In the genomic region with DNA sequence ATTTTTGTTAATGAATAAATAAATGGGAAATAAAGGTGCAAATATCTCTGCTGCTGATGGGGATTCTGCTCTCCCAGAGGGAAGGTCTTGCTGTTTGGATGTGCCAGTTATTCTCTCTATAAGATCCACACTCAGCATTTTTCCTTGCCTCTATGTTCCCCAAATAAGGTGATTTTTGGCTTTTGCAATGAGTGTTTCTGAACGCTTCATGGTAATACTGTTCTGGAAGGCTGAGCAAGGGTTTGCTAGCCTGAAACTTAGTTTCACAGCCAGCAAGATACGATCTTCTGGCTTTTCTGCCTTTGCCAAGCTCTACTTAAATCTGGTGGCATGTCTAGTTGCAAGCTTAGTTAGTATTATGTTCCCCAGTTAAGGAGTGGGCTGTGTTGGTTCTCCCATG, we compare ENCODE assay signal across 32 cellular contexts.
A peak's percentile ranks its signal among the peaks of the same experiment; 100 is the strongest.
DNase-seq lines count a peak whose midpoint lies in the region; ATAC-seq, FAIRE-seq and TF ChIP-seq lines count a peak whose summit lies in the region.
"Had no signal": no experiment of that assay in that cellular context is flagged by ENCODE, and none has a peak within 500 bp of the region (broad histone marks: within the 10 kb centered on the region; RNA-seq: fewer than 3 reads in every experiment).

No MANE protein-coding gene starts in this region.

- H3K9me3 Mint-ChIP-seq in naive thymus-derived CD4-positive, alpha-beta T cell: peaks cover 0 to 27% (median 10%) of the 10 kb centered on the region in 11 donors

- peaks cover 8 to 18% (median 12%) of the 10 kb centered on the region in 7 donors for H3K4me1 Mint-ChIP-seq in naive thymus-derived CD4-positive, alpha-beta T cell

- H4K20me1 ChIP-seq in HepG2 (ENCODE audit: insufficient read depth, low read length): no peaks in the 10 kb centered on the region

- no peak for TF ChIP-seq RAD21 in HepG2 (CRISPR knock-in tag; IDR thresholded peaks at IDR 0.05)

- TF ChIP-seq POLR2A in HepG2 (IDR thresholded peaks at IDR 0.05; ENCODE audit: insufficient read depth in 1 of 2, low read depth in 2 of 2, low read length in 2 of 2) (no peak), right lobe of liver (IDR thresholded peaks at IDR 0.05) (no peak)

- peaks cover 0 to 30% of the 10 kb centered on the region in 2 experiments; a peak in 2 of 5 replicates for H3K27me3 ChIP-seq in HepG2 (ENCODE audit: control insufficient read depth in 1 of 2, insufficient read depth in 2 of 2, low read length in 2 of 2)
- H3K27me3 ChIP-seq in right lobe of liver: no peaks in the 10 kb centered on the region
- no peaks in the 10 kb centered on the region for H3K27me3 ChIP-seq in naive thymus-derived CD4-positive, alpha-beta T cell (ENCODE audit: control insufficient read depth in 2 of 2, insufficient read depth in 2 of 2, low read length in 2 of 2)
- H3K27me3 ChIP-seq: esophagus muscularis mucosa, upper lobe of left lung had no signal

- H3K4me3 Mint-ChIP-seq in naive thymus-derived CD4-positive, alpha-beta T cell: no peak overlapping the region
- H3K4me3 Mint-ChIP-seq: activated CD4-positive, alpha-beta T cell treated with anti-CD3 and anti-CD28 coated beads, Interleukin-2, amount 10 ng/mL, durations not matched to agents 7 days and 5 days; activated naive CD4-positive, alpha-beta T cell treated with anti-CD3 and anti-CD28 coated beads, Interleukin-2, amount 50 U/mL, for 24 hours; endodermal cell; H9; memory B cell had no signal

- H3K9me3 ChIP-seq in HepG2 (ENCODE audit: low read length): peaks cover 14% of the 10 kb centered on the region
- H3K9me3 ChIP-seq in right lobe of liver: no peaks in the 10 kb centered on the region
- H3K9me3 ChIP-seq in naive thymus-derived CD4-positive, alpha-beta T cell (ENCODE audit: control insufficient read depth in 2 of 3, low read length in 3 of 3): no peaks in the 10 kb centered on the region

- H3K36me3 ChIP-seq in HepG2 (replicated peaks in 1 of 2; ENCODE audit: control insufficient read depth in 1 of 2, insufficient read depth in 2 of 2, low read length in 2 of 2) (no peaks in the 10 kb centered on the region), right lobe of liver (no peaks in the 10 kb centered on the region)
- H3K36me3 ChIP-seq in naive thymus-derived CD4-positive, alpha-beta T cell (ENCODE audit: control insufficient read depth in 2 of 3, insufficient read depth in 3 of 3, low read length in 3 of 3): no peaks in the 10 kb centered on the region
- H3K36me3 ChIP-seq: esophagus muscularis mucosa, upper lobe of left lung had no signal

- H3K79me2 ChIP-seq in HepG2 (ENCODE audit: insufficient read depth, low read length): no peaks in the 10 kb centered on the region

- WGBS in HepG2 (ENCODE audit: low lambda C conversion rate): 13% methylated on average over 2 of the region's 2 CpGs
- WGBS in right lobe of liver (ENCODE audit: insufficient coverage, low coverage, low lambda C conversion rate, missing lambda C conversion rate): 93% methylated on average over 2 of the region's 2 CpGs

- H3K27me3 Mint-ChIP-seq in naive thymus-derived CD4-positive, alpha-beta T cell: peaks cover 0 to 34% (median 0%) of the 10 kb centered on the region in 5 donors
- H3K27me3 Mint-ChIP-seq: activated naive CD4-positive, alpha-beta T cell treated with anti-CD3 and anti-CD28 coated beads, Interleukin-2, amount 50 U/mL, for 24 hours; memory B cell had no signal

- H3K4me1 ChIP-seq in HepG2 (ENCODE audit: insufficient read depth, low read length): peaks cover 15% of the 10 kb centered on the region; the same call in 1 of the 2 replicates
- no peaks in the 10 kb centered on the region for H3K4me1 ChIP-seq in right lobe of liver
- peaks cover 0 to 7% of the 10 kb centered on the region in 2 donors for H3K4me1 ChIP-seq in naive thymus-derived CD4-positive, alpha-beta T cell (ENCODE audit: control insufficient read depth in 2 of 2, insufficient read depth in 2 of 2, low read length in 2 of 2)

- intact Hi-C loops in HepG2 (cut with micrococcal nuclease; ENCODE audit: unreplicated experiment) (no loop called here), right lobe of liver (cut with DNase I) (no loop called here)
- intact Hi-C loops in naive thymus-derived CD4-positive, alpha-beta T cell (cut with micrococcal nuclease): loop anchor here (5.0 to 10.0 kb wide), 7 partner anchors 176 to 1071 kb away; no protein-coding TSS in a partner anchor

- in situ Hi-C loops in HepG2 (cut with HindIII; ENCODE audit: extremely low pct_ligation_motif_present, low pct_unique_long_range_greater_than_20kb): no loop called here

- no peak for FAIRE-seq in HepG2 (lab: Jason Lieb, UNC)

- TF ChIP-seq EP300 in HepG2 (IDR thresholded peaks at IDR 0.05; ENCODE audit: low read depth in 2 of 2, low read length in 2 of 2): no peak
- TF ChIP-seq EP300 in HepG2 (CRISPR knock-in tag; IDR thresholded peaks at IDR 0.05; ENCODE audit: borderline replicate concordance): no peak

- no peak overlapping the region for H3K4me2 ChIP-seq in HepG2 (ENCODE audit: low read depth, low read length)

- POLR2A ChIA-PET in HepG2 (lab: Yijun Ruan, JAX): no interaction called here
- POLR2A ChIA-PET in naive thymus-derived CD4-positive, alpha-beta T cell (lab: Charles Lee): no interaction called here

- DNase-seq in HepG2 (ENCODE audit: low spot score) (no peak), right lobe of liver (no peak), mesenteric fat pad (ENCODE audit: low spot score) (no peak)
- no peak for DNase-seq in naive thymus-derived CD4-positive, alpha-beta T cell
- DNase-seq: 8988T; activated CD4-positive, alpha-beta T cell treated with anti-CD3 and anti-CD28 coated beads, Interleukin-2, amount 10 ng/mL, durations not matched to agents 7 days and 5 days; anterior cingulate cortex; COR-L47; DMS79; endodermal cell; foreskin melanocyte; GF-D8; H9; left colon; NCI-H1105; NCI-H1930; NCI-H526 treated with DMSO at 0.1 percent for 48 hours; occipital lobe; stimulated activated CD4-positive, alpha-beta T cell treated with anti-CD3 and anti-CD28 coated beads, Interleukin-1b, Interleukin-23, amount 100 ng/mL, for 48 hours; substantia nigra had no signal

- no peak overlapping the region for H3K4me3 ChIP-seq in HepG2 (replicated peaks in 1 of 3; ENCODE audit: insufficient read depth in 1 of 3, low read depth in 2 of 3, low read length in 3 of 3)
- no peak overlapping the region for H3K4me3 ChIP-seq in right lobe of liver
- H3K4me3 ChIP-seq in naive thymus-derived CD4-positive, alpha-beta T cell (ENCODE audit: low read length): no peak overlapping the region
- H3K4me3 ChIP-seq: coronary artery, esophagus muscularis mucosa, skin epidermis, upper lobe of left lung had no signal

- BruUV-seq in HepG2 (replicated peaks; lab: Mats Ljungman, UMichigan): no TSS peak

- ATAC-seq in HepG2 (no peak), right lobe of liver (no peak), HG02642 (IDR thresholded peaks at IDR 0.05; ENCODE audit: poor library complexity, unreplicated experiment) (peak; percentile 35), HG03575 (IDR thresholded peaks at IDR 0.05; ENCODE audit: extremely low read depth, insufficient number of reproducible peaks, low FRiP score, unreplicated experiment) (peak; percentile 26), GM19035 (IDR thresholded peaks at IDR 0.05; ENCODE audit: unreplicated experiment) (no peak), HG03139 (IDR thresholded peaks at IDR 0.05; ENCODE audit: unreplicated experiment) (no peak)
- no peak for ATAC-seq in naive thymus-derived CD4-positive, alpha-beta T cell
- ATAC-seq: left colon, SK-N-SH treated with all-trans-retinoic acid at 6 μM for 48 hours had no signal

- H3K9ac ChIP-seq in HepG2 (ENCODE audit: insufficient read depth, low read depth, low read length): no peak overlapping the region

- CTCF ChIA-PET in HepG2 (lab: Yijun Ruan, JAX; ENCODE audit: low intra/inter-chr PET ratio, low total read pairs): no interaction called here
- CTCF ChIA-PET in naive thymus-derived CD4-positive, alpha-beta T cell (lab: Charles Lee): interaction anchor here (1.2 kb wide), 1 partner anchor 466 kb away, joined by 3 read pairs; no protein-coding TSS in a partner anchor

- H3K27ac ChIP-seq in HepG2 (ENCODE audit: extremely low read length, insufficient read depth, low read length) (no peak overlapping the region), right lobe of liver (no peak overlapping the region)
- no peak overlapping the region for H3K27ac ChIP-seq in naive thymus-derived CD4-positive, alpha-beta T cell (ENCODE audit: low read depth, low read length)
- H3K27ac ChIP-seq: coronary artery, esophagus muscularis mucosa, skin epidermis, upper lobe of left lung, VCaP had no signal

- no peak for TF ChIP-seq CTCF in HepG2 (CRISPR knock-in tag; IDR thresholded peaks at IDR 0.05)
- no peak for TF ChIP-seq CTCF in right lobe of liver (IDR thresholded peaks at IDR 0.05)

- H3K36me3 Mint-ChIP-seq in naive thymus-derived CD4-positive, alpha-beta T cell: peaks cover 0 to 12% (median 4%) of the 10 kb centered on the region in 5 donors

- H3K27ac Mint-ChIP-seq in naive thymus-derived CD4-positive, alpha-beta T cell: no peak overlapping the region
- H3K27ac Mint-ChIP-seq: activated CD4-positive, alpha-beta T cell treated with anti-CD3 and anti-CD28 coated beads, Interleukin-2, amount 10 ng/mL, durations not matched to agents 7 days and 5 days; activated naive CD4-positive, alpha-beta T cell treated with anti-CD3 and anti-CD28 coated beads, Interleukin-2, amount 50 U/mL, for 24 hours; endodermal cell; H9; memory B cell had no signal

- no peak overlapping the region for H2AFZ ChIP-seq in HepG2 (ENCODE audit: low read length)

TF ChIP-seq in HepG2, 621 proteins besides CTCF, POLR2A, EP300 and RAD21:
- TF ChIP-seq, protein P1, sequence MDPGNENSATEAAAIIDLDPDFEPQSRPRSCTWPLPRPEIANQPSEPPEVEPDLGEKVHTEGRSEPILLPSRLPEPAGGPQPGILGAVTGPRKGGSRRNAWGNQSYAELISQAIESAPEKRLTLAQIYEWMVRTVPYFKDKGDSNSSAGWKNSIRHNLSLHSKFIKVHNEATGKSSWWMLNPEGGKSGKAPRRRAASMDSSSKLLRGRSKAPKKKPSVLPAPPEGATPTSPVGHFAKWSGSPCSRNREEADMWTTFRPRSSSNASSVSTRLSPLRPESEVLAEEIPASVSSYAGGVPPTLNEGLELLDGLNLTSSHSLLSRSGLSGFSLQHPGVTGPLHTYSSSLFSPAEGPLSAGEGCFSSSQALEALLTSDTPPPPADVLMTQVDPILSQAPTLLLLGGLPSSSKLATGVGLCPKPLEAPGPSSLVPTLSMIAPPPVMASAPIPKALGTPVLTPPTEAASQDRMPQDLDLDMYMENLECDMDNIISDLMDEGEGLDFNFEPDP (CRISPR knock-in tag; conservative IDR thresholded peaks at IDR 0.05): no peak
- TF ChIP-seq ZNF138 (CRISPR knock-in tag; IDR thresholded peaks at IDR 0.05; ENCODE audit: low read depth) (no peak), MAFK (conservative IDR thresholded peaks at IDR 0.05 in 1 of 2, IDR thresholded peaks at IDR 0.05 in 1 of 2; ENCODE audit: low read length in 2 of 2) (peak; percentile 66 to 70), MAFF (IDR thresholded peaks at IDR 0.05; ENCODE audit: low read depth, low read length) (peak; percentile 59; the same call in 1 of the 2 replicates)

Comparison
In these comparisons a context has a peak if more than half of its experiments do, and no peak if none do; other contexts are left out.
1. ATAC-seq: peak in HG02642 (single experiment) and HG03575 (single experiment); none in HepG2 (single experiment), right lobe of liver (0 of 4), GM19035 (single experiment), HG03139 (single experiment) and naive thymus-derived CD4-positive, alpha-beta T cell (single experiment).
2. intact Hi-C loops: an anchor here in naive thymus-derived CD4-positive, alpha-beta T cell (5.0 to 10.0 kb wide); none called in HepG2 and right lobe of liver.